ENCODE assay signal across 8 cellular contexts in the genomic region with DNA sequence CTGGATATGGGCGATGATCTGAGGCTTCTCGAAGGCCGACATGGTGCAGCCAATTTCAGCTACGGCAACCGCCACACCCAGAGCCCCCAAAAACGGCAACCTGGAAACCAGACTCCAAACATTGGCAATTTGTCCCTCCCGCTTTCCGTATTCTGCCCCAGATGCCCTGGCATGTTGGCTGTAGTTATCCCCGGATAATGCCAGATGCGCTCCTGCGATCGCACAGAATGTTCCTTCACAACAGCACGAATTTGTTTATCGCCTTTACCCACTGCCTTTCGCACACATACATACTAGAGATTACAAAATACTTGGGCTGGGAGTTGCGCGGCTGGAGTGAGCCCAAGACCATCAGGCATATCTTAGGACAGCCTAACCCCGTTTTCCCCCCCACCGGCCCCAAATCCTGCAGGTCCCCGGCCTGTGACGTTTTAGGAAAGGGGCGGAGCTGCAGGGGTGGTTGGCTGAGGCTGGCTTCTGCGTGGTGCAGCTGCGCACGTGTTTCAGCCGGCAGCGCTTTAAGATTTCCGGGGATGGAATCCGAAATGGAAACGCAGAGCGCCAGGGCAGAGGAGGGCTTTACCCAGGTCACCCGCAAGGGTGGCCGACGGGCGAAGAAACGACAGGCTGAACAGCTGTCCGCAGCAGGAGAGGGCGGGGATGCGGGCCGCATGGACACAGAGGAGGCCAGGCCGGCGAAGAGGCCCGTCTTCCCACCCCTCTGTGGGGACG. TPM values are rescaled to one million over a fixed set of nuclear protein-coding genes. Genes with fewer than 3 reads are reported as not detected.
DNase-seq lines count a peak whose midpoint lies in the region; TF ChIP-seq lines count a peak whose summit lies in the region.

A gene (plus strand): TSS at position 487 of the 732 bp plus-strand sequence. CDS start 47 bp downstream, at position 534.

- H3K27me3 Mint-ChIP-seq in H9 (ENCODE audit: low read depth) = no peaks in the 10 kb centered on the region
- no peaks in the 10 kb centered on the region for H3K27me3 Mint-ChIP-seq in nephron (ENCODE audit: low read depth)
- H3K27me3 Mint-ChIP-seq in stimulated activated naive CD8-positive, alpha-beta T cell treated with anti-CD3 and anti-CD28 coated beads, Interleukin-15, Interleukin-2, amounts not matched to agents 100 ng/mL and 50 ng/mL, for 24 hours = no peaks in the 10 kb centered on the region

- peak within 1 kb of the TSS; percentile 77 for H3K4me2 ChIP-seq in H9 (ENCODE audit: insufficient read depth, insufficient read length, low read length)

- no peaks in the 10 kb centered on the region for H3K9me3 ChIP-seq in H9 (ENCODE audit: control insufficient read depth, low read depth, low read length)
- H3K9me3 ChIP-seq in MG63 = no peaks in the 10 kb centered on the region

- H3K79me2 ChIP-seq in H9 (ENCODE audit: insufficient read depth, low read length) = peaks cover 10% of the 10 kb centered on the region; the same call in 1 of the 2 replicates

- DNase-seq in ELR (ENCODE audit: low read depth) (peak; percentile 98), H9 (peak; percentile 94), MG63 (peak; percentile 94), SHP77 treated with DMSO at 0.1 percent for 48 hours (lab: John Stamatoyannopoulos, UW) (peak; percentile 94), fibroblast of the aortic adventitia (ENCODE audit: low read depth) (peak; percentile 96)
- peak; percentile 99 for DNase-seq in activated effector memory CD4-positive, alpha-beta T cell treated with anti-CD3 and anti-CD28 coated beads, Interleukin-2, amount 50 U/mL, for 16 hours

- H2BK12ac ChIP-seq in H9 (ENCODE audit: insufficient read length, low read depth, low read length) = no peak within 1 kb of the TSS

- no peaks in the 10 kb centered on the region for H3K23me2 ChIP-seq in H9 (ENCODE audit: insufficient read length, low read depth, low read length, poor library complexity, severe bottlenecking)

- H2BK15ac ChIP-seq in H9 (ENCODE audit: low read depth, low read length) = no peak within 1 kb of the TSS

- H3K18ac ChIP-seq in H9 (ENCODE audit: insufficient read length, low read depth, low read length) = peak within 1 kb of the TSS; percentile 97

- peak within 1 kb of the TSS; percentile 9 for H2AFZ ChIP-seq in H9 (ENCODE audit: low read length)

- no peaks in the 10 kb centered on the region for H4K20me1 ChIP-seq in H9 (ENCODE audit: control insufficient read depth, insufficient read depth, insufficient read length)

- no peak within 1 kb of the TSS for H2BK120ac ChIP-seq in H9 (ENCODE audit: low read depth, low read length, poor library complexity, severe bottlenecking)

- H3K27me3 ChIP-seq in H9 (ENCODE audit: insufficient read depth, low read length) = no peaks in the 10 kb centered on the region
- no peaks in the 10 kb centered on the region for H3K27me3 ChIP-seq in MG63

- peak within 1 kb of the TSS; percentile 98 for H3K9ac ChIP-seq in H9 (ENCODE audit: extremely low read depth, insufficient read length, low read length)

- no peak within 1 kb of the TSS for H4K91ac ChIP-seq in H9 (ENCODE audit: insufficient read length, low read depth, low read length)

- TF ChIP-seq CTCF in H9 (conservative IDR thresholded peaks at IDR 0.05) = no peak
- TF ChIP-seq CTCF in fibroblast of the aortic adventitia (IDR thresholded peaks at IDR 0.05; ENCODE audit: insufficient read depth, low read length) = peak; percentile 24
- TF ChIP-seq CTCF in nephron (IDR thresholded peaks at IDR 0.05; ENCODE audit: unreplicated experiment in 3 of 3) = no peak

- WGBS in H9 (ENCODE audit: extremely low coverage, insufficient read length, low lambda C conversion rate) = no CpG with 5 or more reads among the region's 44 CpGs

- peak within 1 kb of the TSS; percentile 77 for H3K27ac ChIP-seq in H9 (ENCODE audit: insufficient read length, low read depth, low read length)

- H3K14ac ChIP-seq in H9 (ENCODE audit: insufficient read depth, low read length) = peak within 1 kb of the TSS; percentile 95

- H3K4ac ChIP-seq in H9 (ENCODE audit: low read depth, low read length) = no peak within 1 kb of the TSS

- H3K4me3 ChIP-seq in MG63 (peak within 1 kb of the TSS; percentile 71), fibroblast of the aortic adventitia (ENCODE audit: low read depth, low read length) (peak within 1 kb of the TSS; percentile 96)

- peaks cover 12% of the 10 kb centered on the region in 2 experiments for H3K4me1 Mint-ChIP-seq in H9
- H3K4me1 Mint-ChIP-seq in nephron = peaks cover 23% of the 10 kb centered on the region
- peaks cover 64% of the 10 kb centered on the region for H3K4me1 Mint-ChIP-seq in stimulated activated naive CD8-positive, alpha-beta T cell treated with anti-CD3 and anti-CD28 coated beads, Interleukin-15, Interleukin-2, amounts not matched to agents 100 ng/mL and 50 ng/mL, for 24 hours (ENCODE audit: low read depth)

- H2BK5ac ChIP-seq in H9 (ENCODE audit: insufficient read length, low read length) = peak within 1 kb of the TSS; percentile 84

- no peak within 1 kb of the TSS for H3T11ph ChIP-seq in H9 (ENCODE audit: low read length)

- H3K36me3 Mint-ChIP-seq in H9 (ENCODE audit: insufficient read depth in 1 of 3, low read depth in 3 of 3) = peaks cover 24 to 37% (median 31%) of the 10 kb centered on the region in 3 experiments; a peak in 6 of 7 replicates
- peaks cover 21% of the 10 kb centered on the region for H3K36me3 Mint-ChIP-seq in nephron (ENCODE audit: low read depth)
- H3K36me3 Mint-ChIP-seq in stimulated activated naive CD8-positive, alpha-beta T cell treated with anti-CD3 and anti-CD28 coated beads, Interleukin-15, Interleukin-2, amounts not matched to agents 100 ng/mL and 50 ng/mL, for 24 hours (ENCODE audit: low read depth) = peaks cover 34% of the 10 kb centered on the region

- no peak within 1 kb of the TSS for H3K23ac ChIP-seq in H9 (ENCODE audit: insufficient read length, low read depth, low read length)

- H3K79me1 ChIP-seq in H9 (ENCODE audit: insufficient read depth, low read depth, low read length, poor library complexity, severe bottlenecking) = no peaks in the 10 kb centered on the region

- peaks cover 35% of the 10 kb centered on the region for H3K36me3 ChIP-seq in MG63

- peak within 1 kb of the TSS; percentile 83 for H4K5ac ChIP-seq in H9 (ENCODE audit: insufficient read length, low read depth, low read length)

- H3K4me3 Mint-ChIP-seq in H9 (peak within 1 kb of the TSS; percentile 96 to 98), nephron (peak within 1 kb of the TSS; percentile 92 to 98 (median 93))
- H3K4me3 Mint-ChIP-seq in stimulated activated naive CD8-positive, alpha-beta T cell treated with anti-CD3 and anti-CD28 coated beads, Interleukin-15, Interleukin-2, amounts not matched to agents 100 ng/mL and 50 ng/mL, for 24 hours = peak within 1 kb of the TSS; percentile 97

- peak within 1 kb of the TSS; percentile 54 for H4K8ac ChIP-seq in H9 (replicated peaks; ENCODE audit: insufficient read length, low read depth, low read length)

- H3K27ac Mint-ChIP-seq in H9 = peak within 1 kb of the TSS; percentile 100
- H3K27ac Mint-ChIP-seq in nephron = peak within 1 kb of the TSS; percentile 100
- H3K27ac Mint-ChIP-seq in stimulated activated naive CD8-positive, alpha-beta T cell treated with anti-CD3 and anti-CD28 coated beads, Interleukin-15, Interleukin-2, amounts not matched to agents 100 ng/mL and 50 ng/mL, for 24 hours = peak within 1 kb of the TSS; percentile 100

- H3K56ac ChIP-seq in H9 (ENCODE audit: insufficient read length, low read depth, low read length) = peak within 1 kb of the TSS; percentile 45

- no peak within 1 kb of the TSS for H2BK20ac ChIP-seq in H9 (ENCODE audit: low read depth, low read length, poor library complexity, severe bottlenecking)

- no peak within 1 kb of the TSS for H2AK5ac ChIP-seq in H9 (ENCODE audit: insufficient read length, low read length)

- peaks cover 0 to 2% of the 10 kb centered on the region in 2 experiments; a peak in 2 of 5 replicates for H3K9me3 Mint-ChIP-seq in H9
- H3K9me3 Mint-ChIP-seq in nephron = no peaks in the 10 kb centered on the region
- no peaks in the 10 kb centered on the region for H3K9me3 Mint-ChIP-seq in stimulated activated naive CD8-positive, alpha-beta T cell treated with anti-CD3 and anti-CD28 coated beads, Interleukin-15, Interleukin-2, amounts not matched to agents 100 ng/mL and 50 ng/mL, for 24 hours

- no peaks in the 10 kb centered on the region for H3K4me1 ChIP-seq in H9 (ENCODE audit: insufficient read depth, low read length)

RNA-seq across cellular contexts. Expression of the gene that starts here (rescaled TPM):
- 46.4 and 46.5 TPM in 2 replicates for total RNA-seq in H9 (2021)
- 34.0 and 38.3 TPM in 2 replicates for total RNA-seq in MG63 (2014; rRNA removed; shearing (Covaris generic); ENCODE audit: low replicate concordance)
- total RNA-seq in fibroblast of the aortic adventitia (ENCODE audit: low replicate concordance) = 4.1 and 9.5 TPM in 2 replicates

Comparison
In these comparisons a context has a peak if more than half of its experiments do, and no peak if none do; other contexts are left out.
1. Peak in every context shown above with its lines: DNase-seq, H3K4me3 ChIP-seq and H3K27ac ChIP-seq.